Comparison of ENCODE assay signal across 1 cellular context in genomic region chr11:5684627-5685362, GRCh38.
TF ChIP-seq lines count a peak whose summit lies in the region.

TSS of gene TRIM5 (minus strand) at chr11:5685074. CDS start at chr11:5680177, 4,897 bp downstream.

TF ChIP-seq in HCT116, 20 proteins besides CTCF, POLR2A, EP300 and RAD21 (continued from another document):
- TF ChIP-seq ZBTB33 (IDR thresholded peaks at IDR 0.05; ENCODE audit: extremely low read depth, insufficient replicate concordance, low read length) (no peak), MAX (IDR thresholded peaks at IDR 0.05) (0 out of 2 replicates have a peak, but pooled peaks have one; percentile 25), CEBPB (IDR thresholded peaks at IDR 0.05; ENCODE audit: low read depth) (no peak), REST (IDR thresholded peaks at IDR 0.05; ENCODE audit: low read depth) (no peak), SP1 (IDR thresholded peaks at IDR 0.05; ENCODE audit: low read depth) (peak; percentile 84), JUND (IDR thresholded peaks at IDR 0.05) (peak; percentile 50), ELF1 (IDR thresholded peaks at IDR 0.05; ENCODE audit: borderline replicate concordance, low read depth) (no peak), EGR1 (IDR thresholded peaks at IDR 0.05; ENCODE audit: low read depth) (peak; percentile 95), YY1 (IDR thresholded peaks at IDR 0.05; ENCODE audit: extremely low read depth, insufficient replicate concordance, low read depth, low read length) (no peak)
